ENCODE assay signal across 8 cellular contexts in genomic region chr1:92831762-92832536, GRCh38. TPM values are rescaled to one million over a fixed set of nuclear protein-coding genes. Genes with fewer than 3 reads are reported as not detected.
DNase-seq lines count a peak whose midpoint lies in the region; ATAC-seq and TF ChIP-seq lines count a peak whose summit lies in the region.

Gene RPL5, plus strand, starts transcription at chr1:92832040. Its CDS starts 75 bp downstream, at chr1:92832115.

- DNase-seq in ELR (ENCODE audit: low read depth) (peak; percentile 98), GOT3 (lab: John Stamatoyannopoulos, UW) (peak; percentile 57), RPMI8226 (peak; percentile 96), fibroblast of lung (ENCODE audit: low read depth in 2 of 2) (peak; percentile 94 to 98)
- DNase-seq in activated T-helper 1 cell treated with anti-CD3 and anti-CD28 coated beads, Interleukin-2, amount 50 U/mL, for 16 hours (ENCODE audit: low read depth in 1 of 2, low spot score in 1 of 2) = peak; percentile 92 to 95
- DNase-seq in naive thymus-derived CD8-positive, alpha-beta T cell = peak; percentile 91 to 100 (median 98)
- peak; percentile 94 to 98 (median 95) for DNase-seq in stimulated activated naive CD4-positive, alpha-beta T cell (lab: John Stamatoyannopoulos, UW)

- H3K4me1 Mint-ChIP-seq in naive thymus-derived CD8-positive, alpha-beta T cell = peaks cover 18 to 53% (median 49%) of the 10 kb centered on the region in 4 donors

- peak within 1 kb of the TSS; percentile 96 for H3K4me2 ChIP-seq in fibroblast of lung (ENCODE audit: extremely low read depth, insufficient read depth, low read length)

- H4K20me1 ChIP-seq in fibroblast of lung (ENCODE audit: control insufficient read depth, extremely low read depth, insufficient read depth, low read length) = peaks cover 13% of the 10 kb centered on the region

- no peaks in the 10 kb centered on the region for H3K4me1 ChIP-seq in fibroblast of lung (ENCODE audit: control insufficient read depth, extremely low read depth, insufficient read depth, low read length)

- peaks cover 7% of the 10 kb centered on the region for H3K36me3 ChIP-seq in fibroblast of lung (ENCODE audit: control insufficient read depth, insufficient read depth, low read length)

- no peaks in the 10 kb centered on the region for H3K27me3 Mint-ChIP-seq in naive thymus-derived CD8-positive, alpha-beta T cell

- TF ChIP-seq CTCF in LNCAP (IDR thresholded peaks at IDR 0.05) (peak; percentile 96), fibroblast of lung (conservative IDR thresholded peaks at IDR 0.05 in 1 of 2, IDR thresholded peaks at IDR 0.05 in 1 of 2; ENCODE audit: low read depth in 1 of 2, low read length in 2 of 2) (peak; percentile 82 to 98)

- H3K79me2 ChIP-seq in fibroblast of lung (ENCODE audit: control insufficient read depth, insufficient read depth, low read length) = peaks cover 51% of the 10 kb centered on the region

- H3K4me3 Mint-ChIP-seq in naive thymus-derived CD8-positive, alpha-beta T cell = peak within 1 kb of the TSS; percentile 94 to 100 (median 98)

- H2AFZ ChIP-seq in fibroblast of lung (ENCODE audit: low read length) = peak within 1 kb of the TSS; percentile 83

- no peaks in the 10 kb centered on the region for H3K9me3 Mint-ChIP-seq in naive thymus-derived CD8-positive, alpha-beta T cell

- POLR2A ChIA-PET in naive thymus-derived CD8-positive, alpha-beta T cell (lab: Charles Lee) = interaction anchor here (0.6 to 2.6 kb wide), 18 partner anchors 8 to 1808 kb away, joined by 3 to 34 read pairs (median 4); partner anchors contain the start of genes DIPK1A, DR1, EVI5 and MTF2

- H3K9ac ChIP-seq in fibroblast of lung (ENCODE audit: insufficient read depth, low read length) = peak within 1 kb of the TSS; percentile 84

- H3K27ac Mint-ChIP-seq in naive thymus-derived CD8-positive, alpha-beta T cell = peak within 1 kb of the TSS; percentile 96 to 100 (median 98)

- ATAC-seq in naive thymus-derived CD8-positive, alpha-beta T cell = peak; percentile 83 to 85

- peak within 1 kb of the TSS; percentile 94 to 99 (median 96) for H3K4me3 ChIP-seq in fibroblast of lung (replicated peaks in 1 of 4; ENCODE audit: control extremely low read depth in 1 of 4, insufficient read depth in 1 of 4, low read depth in 3 of 4, low read length in 4 of 4)

- no peaks in the 10 kb centered on the region for H3K9me3 ChIP-seq in fibroblast of lung (ENCODE audit: control insufficient read depth, insufficient read depth, low read depth, low read length)

- peaks cover 5 to 48% (median 23%) of the 10 kb centered on the region in 3 donors for H3K36me3 Mint-ChIP-seq in naive thymus-derived CD8-positive, alpha-beta T cell

- no peaks in the 10 kb centered on the region for H3K27me3 ChIP-seq in fibroblast of lung (ENCODE audit: control insufficient read depth, insufficient read depth, low read length)

- peak within 1 kb of the TSS; percentile 91 for H3K27ac ChIP-seq in fibroblast of lung (ENCODE audit: insufficient read depth, low read length)

RNA-seq across cellular contexts. Expression of gene RPL5, which starts in this region (rescaled TPM):
- total RNA-seq in fibroblast of lung = 1,198 and 2,039 TPM in 2 replicates
- polyA plus RNA-seq in fibroblast of lung = 1,777 and 2,145 TPM in 2 replicates
- 2,268 and 2,297 TPM in 2 replicates for polyA plus RNA-seq in fibroblast of lung (2012)
- polyA minus RNA-seq in fibroblast of lung (ENCODE audit: low replicate concordance) = 415 and 502 TPM in 2 replicates
- 1,000 to 10,000 TPM; 1,607 to 1,641 TPM for total RNA-seq in naive thymus-derived CD8-positive, alpha-beta T cell
- polyA plus RNA-seq in naive thymus-derived CD8-positive, alpha-beta T cell = 1,000 to 10,000 TPM; 3,250 to 3,560 (median 3,276) TPM

Comparison
In these comparisons a context has a peak if more than half of its experiments do, and no peak if none do; other contexts are left out.
1. Peak in every context shown above with its lines: DNase-seq, ATAC-seq, H3K4me3 ChIP-seq and H3K27ac ChIP-seq.